ENCODE assay signal across 9 cellular contexts in the genomic region with DNA sequence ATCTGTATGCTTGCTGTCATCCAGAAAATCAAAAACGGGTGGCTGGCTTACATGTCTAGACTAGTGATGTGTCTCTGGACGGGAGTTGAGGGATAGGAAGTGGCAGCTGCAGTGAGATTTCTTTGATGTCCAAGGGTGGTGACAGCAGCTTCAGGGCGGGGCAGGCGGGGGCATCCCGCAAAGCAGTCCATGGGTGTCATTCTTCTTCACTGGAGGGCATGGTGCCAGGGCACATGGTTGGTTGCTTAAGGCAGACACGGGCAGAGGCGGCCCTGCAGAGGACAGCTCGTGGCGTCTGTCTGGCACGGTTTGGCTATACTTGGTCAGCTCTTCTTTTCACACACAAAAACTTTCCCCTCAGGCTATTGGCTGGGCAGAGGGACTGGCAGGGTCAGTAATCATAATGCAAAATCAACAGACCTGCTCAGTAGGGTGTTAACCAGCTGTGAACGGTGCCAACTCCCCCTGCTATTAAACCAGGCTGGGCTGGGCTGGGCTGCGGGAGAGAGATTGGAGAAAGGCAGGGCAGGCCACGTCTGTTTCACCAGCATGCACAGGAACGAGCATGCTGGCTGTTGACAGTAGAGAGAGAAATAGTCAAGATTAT.
DNase-seq lines count a peak whose midpoint lies in the region; ATAC-seq, FAIRE-seq and TF ChIP-seq lines count a peak whose summit lies in the region.
"Had no signal": no experiment of that assay in that cellular context is flagged by ENCODE, and none has a peak within 500 bp of the region (broad histone marks: within the 10 kb centered on the region; RNA-seq: fewer than 3 reads in every experiment).

No MANE protein-coding gene starts in this region.

- no peak for TF ChIP-seq CTCF in RWPE1 (conservative IDR thresholded peaks at IDR 0.05; ENCODE audit: low read depth)

- CTCF ChIA-PET in RWPE1 (lab: Yijun Ruan, JAX): interaction anchor here (0.5 to 1.2 kb wide), 4 partner anchors 10 to 1818 kb away, joined by 3 to 8 read pairs (median 4); no protein-coding TSS in a partner anchor

- H3K27ac ChIP-seq in RWPE1: peak overlapping the region; percentile 74

- POLR2A ChIA-PET in RWPE1 (lab: Yijun Ruan, JAX; ENCODE audit: low non-redundant PET): interaction anchor here (0.5 kb wide), 1 partner anchor 33 kb away, joined by 3 read pairs; no protein-coding TSS in a partner anchor

- no peak for ATAC-seq in GM18517 (IDR thresholded peaks at IDR 0.05; ENCODE audit: unreplicated experiment)

- DNase-seq in H4 (ENCODE audit: low spot score) (peak; percentile 48), RWPE1 (ENCODE audit: low spot score) (peak; percentile 12), cardiac septum (ENCODE audit: low spot score) (peak; percentile 81), retina (peak; percentile 21), GM19240 (ENCODE audit: insufficient read length, low spot score) (no peak), D341Med (ENCODE audit: low spot score) (no peak), frontal cortex (ENCODE audit: low spot score in 2 of 2) (no peak)
- DNase-seq: naive B cell had no signal

- FAIRE-seq in frontal cortex (lab: Jason Lieb, UNC): no peak

- intact Hi-C loops in cardiac septum (cut with DNase I): no loop called here

Comparison
In these comparisons a context has a peak if more than half of its experiments do, and no peak if none do; other contexts are left out.
1. DNase-seq: peak in H4 (single experiment), RWPE1 (single experiment), cardiac septum (single experiment) and retina (single experiment); none in GM19240 (single experiment), D341Med (single experiment) and frontal cortex (0 of 2).